17 cellular contexts compared by ENCODE assay signal in genomic region chr13:42762917-42763316, GRCh38. TPM values are rescaled to one million over a fixed set of nuclear protein-coding genes. Genes with fewer than 3 reads are reported as not detected.
DNase-seq lines count a peak whose midpoint lies in the region; ATAC-seq, FAIRE-seq and TF ChIP-seq lines count a peak whose summit lies in the region.
"Had no signal": no experiment of that assay in that cellular context is flagged by ENCODE, and none has a peak within 500 bp of the region (broad histone marks: within the 10 kb centered on the region; RNA-seq: fewer than 3 reads in every experiment).

No MANE protein-coding gene starts in this region.

- in situ Hi-C loops in K562 (cut with MboI): no loop called here

- DNase-seq in AG04450 (ENCODE audit: low read depth, low spot score) (peak; percentile 57), HFFc6 (peak; percentile 79), K562 (ENCODE audit: extremely low read depth in 1 of 4, low spot score in 3 of 4) (no peak), kidney glomerular epithelial cell (lab: John Stamatoyannopoulos, UW) (peak; percentile 2), T-cell (no peak), ureter (ENCODE audit: low spot score) (no peak), WERI-Rb-1 (no peak)
- DNase-seq: activated CD4-positive, alpha-beta memory T cell treated with anti-CD3 and anti-CD28 coated beads for 36 hours; activated naive CD4-positive, alpha-beta T cell treated with anti-CD3 and anti-CD28 coated beads, Interleukin-2, amount 10 ng/mL, durations not matched to agents 7 days and 5 days; CD4-positive, alpha-beta memory T cell had no signal

- no TSS peak for BruUV-seq in K562 (replicated peaks; lab: Mats Ljungman, UMichigan)

- H3K9me3 Mint-ChIP-seq in HFFc6 (no peaks in the 10 kb centered on the region), T-cell (no peaks in the 10 kb centered on the region)
- H3K9me3 Mint-ChIP-seq: activated CD4-positive, alpha-beta memory T cell treated with anti-CD3 and anti-CD28 coated beads for 36 hours; activated naive CD4-positive, alpha-beta T cell treated with anti-CD3 and anti-CD28 coated beads, Interleukin-2, amount 10 ng/mL, durations not matched to agents 7 days and 5 days; CD4-positive, alpha-beta memory T cell had no signal

- no peak for TF ChIP-seq EP300 in K562 (IDR thresholded peaks at IDR 0.05; ENCODE audit: low read length)

- H3K9me3 ChIP-seq in AG04450 (ENCODE audit: control insufficient read depth, insufficient read depth, low read length) (no peaks in the 10 kb centered on the region), K562 (replicated peaks; ENCODE audit: control insufficient read depth, insufficient read depth, low read depth, low read length) (no peaks in the 10 kb centered on the region), WERI-Rb-1 (ENCODE audit: severe bottlenecking) (no peaks in the 10 kb centered on the region)
- H3K9me3 ChIP-seq: tibial nerve had no signal

- H3K4me1 Mint-ChIP-seq in HFFc6 (ENCODE audit: low read depth): peaks cover 16% of the 10 kb centered on the region
- no peaks in the 10 kb centered on the region for H3K4me1 Mint-ChIP-seq in T-cell
- H3K4me1 Mint-ChIP-seq: activated naive CD4-positive, alpha-beta T cell treated with anti-CD3 and anti-CD28 coated beads, Interleukin-2, amount 10 ng/mL, durations not matched to agents 7 days and 5 days; CD4-positive, alpha-beta memory T cell had no signal

- H3K4me2 ChIP-seq in K562 (ENCODE audit: insufficient read depth, low read length): no peak overlapping the region
- H3K4me2 ChIP-seq: KMS-11 had no signal

- no peaks in the 10 kb centered on the region for H3K9me1 ChIP-seq in K562 (ENCODE audit: control insufficient read depth, insufficient read depth, low read length)

- H4K20me1 ChIP-seq in K562 (replicated peaks; ENCODE audit: control insufficient read depth, insufficient read depth, low read length): no peaks in the 10 kb centered on the region

- no peak for FAIRE-seq in K562 (lab: Jason Lieb, UNC)

- H3K36me3 ChIP-seq in K562 (ENCODE audit: control insufficient read depth, insufficient read depth, low read length) (no peaks in the 10 kb centered on the region), WERI-Rb-1 (no peaks in the 10 kb centered on the region)
- H3K36me3 ChIP-seq: tibial nerve had no signal

- H3K27ac Mint-ChIP-seq in HFFc6 (peak overlapping the region; percentile 79), T-cell (no peak overlapping the region)
- H3K27ac Mint-ChIP-seq: activated CD4-positive, alpha-beta memory T cell treated with anti-CD3 and anti-CD28 coated beads for 36 hours; activated naive CD4-positive, alpha-beta T cell treated with anti-CD3 and anti-CD28 coated beads, Interleukin-2, amount 10 ng/mL, durations not matched to agents 7 days and 5 days; CD4-positive, alpha-beta memory T cell had no signal

- no peaks in the 10 kb centered on the region for H3K79me2 ChIP-seq in K562 (ENCODE audit: control insufficient read depth, insufficient read depth, low read length)

- TF ChIP-seq POLR2A in K562 (conservative IDR thresholded peaks at IDR 0.05): no peak

- H3K27me3 ChIP-seq in AG04450 (ENCODE audit: control insufficient read depth, insufficient read depth, low read length) (no peaks in the 10 kb centered on the region), K562 (ENCODE audit: control insufficient read depth in 2 of 2, insufficient read depth in 2 of 2, low read length in 2 of 2) (no peaks in the 10 kb centered on the region), WERI-Rb-1 (ENCODE audit: insufficient read depth, low read depth, severe bottlenecking) (no peaks in the 10 kb centered on the region)
- H3K27me3 ChIP-seq: tibial nerve had no signal

- TF ChIP-seq RAD21 in K562 (CRISPR knock-in tag; conservative IDR thresholded peaks at IDR 0.05 in 1 of 2, IDR thresholded peaks at IDR 0.05 in 1 of 2): no peak

- TF ChIP-seq CTCF in AG04450 (IDR thresholded peaks at IDR 0.05; ENCODE audit: low read depth, low read length) (no peak), HFFc6 (IDR thresholded peaks at IDR 0.05) (no peak), K562 (IDR thresholded peaks at IDR 0.05 in 2 of 3, conservative IDR thresholded peaks at IDR 0.05 in 1 of 3; ENCODE audit: insufficient read depth in 2 of 3, low read depth in 1 of 3, low read length in 3 of 3) (no peak), WERI-Rb-1 (IDR thresholded peaks at IDR 0.05; ENCODE audit: low read depth, low read length) (no peak)

- WGBS in K562 (ENCODE audit: insufficient coverage, low coverage, missing lambda C conversion rate): 0% methylated on average over 2 of the region's 2 CpGs

- no peak overlapping the region for H3K27ac ChIP-seq in AG04450 (ENCODE audit: low read depth, low read length)
- H3K27ac ChIP-seq in K562 (ENCODE audit: extremely low read depth, low read depth, low read length): no peak overlapping the region
- H3K27ac ChIP-seq in WERI-Rb-1: no peak overlapping the region
- H3K27ac ChIP-seq: KMS-11, tibial nerve had no signal

- H3K4me3 ChIP-seq in AG04450 (ENCODE audit: low read depth, low read length) (no peak overlapping the region), K562 (no peak overlapping the region), WERI-Rb-1 (ENCODE audit: low read depth, low read length) (no peak overlapping the region)
- H3K4me3 ChIP-seq: tibial nerve had no signal

- H3K36me3 Mint-ChIP-seq in HFFc6 (ENCODE audit: low read depth) (no peaks in the 10 kb centered on the region), T-cell (no peaks in the 10 kb centered on the region)
- H3K36me3 Mint-ChIP-seq: activated CD4-positive, alpha-beta memory T cell treated with anti-CD3 and anti-CD28 coated beads for 36 hours; activated naive CD4-positive, alpha-beta T cell treated with anti-CD3 and anti-CD28 coated beads, Interleukin-2, amount 10 ng/mL, durations not matched to agents 7 days and 5 days; CD4-positive, alpha-beta memory T cell had no signal

- peaks cover 9% of the 10 kb centered on the region for H3K27me3 Mint-ChIP-seq in HFFc6 (ENCODE audit: insufficient read depth)
- H3K27me3 Mint-ChIP-seq in T-cell: peaks cover 11 to 22% of the 10 kb centered on the region in 2 donors

- H3K9ac ChIP-seq in K562 (ENCODE audit: insufficient read depth in 1 of 2, low read depth in 2 of 2, low read length in 2 of 2): no peak overlapping the region
- H3K9ac ChIP-seq: KMS-11 had no signal

- H2AFZ ChIP-seq in K562 (ENCODE audit: low read depth, low read length): no peak overlapping the region

- CTCF ChIA-PET in AG04450 (lab: Charles Lee) (no interaction called here), K562 (lab: Yijun Ruan, JAX; ENCODE audit: low intra/inter-chr PET ratio) (no interaction called here), T-cell (lab: Charles Lee) (no interaction called here)

- no peaks in the 10 kb centered on the region for H3K4me1 ChIP-seq in K562 (replicated peaks in 1 of 2; ENCODE audit: control insufficient read depth in 2 of 2, insufficient read depth in 2 of 2, low read length in 2 of 2)

- no peak overlapping the region for H3K4me3 Mint-ChIP-seq in HFFc6
- no peak overlapping the region for H3K4me3 Mint-ChIP-seq in T-cell
- H3K4me3 Mint-ChIP-seq: activated CD4-positive, alpha-beta memory T cell treated with anti-CD3 and anti-CD28 coated beads for 36 hours; activated naive CD4-positive, alpha-beta T cell treated with anti-CD3 and anti-CD28 coated beads, Interleukin-2, amount 10 ng/mL, durations not matched to agents 7 days and 5 days; CD4-positive, alpha-beta memory T cell had no signal

- no peak for ATAC-seq in K562
- no peak for ATAC-seq in HG02588 (IDR thresholded peaks at IDR 0.05; ENCODE audit: unreplicated experiment)
- no peak for ATAC-seq in T-cell (replicated peaks in 1 of 4)
- ATAC-seq: HCT116, sciatic nerve had no signal

- intact Hi-C loops in K562 (cut with micrococcal nuclease): no loop called here

- POLR2A ChIA-PET in AG04450 (lab: Yijun Ruan, JAX) (interaction anchor here (0.7 kb wide), 1 partner anchor 261 kb away, joined by 3 read pairs; the partner anchor contains the start of gene DNAJC15), K562 (lab: Yijun Ruan, JAX) (interaction anchor here (1.0 kb wide), 1 partner anchor 13 kb away, joined by 3 read pairs; no protein-coding TSS in a partner anchor), T-cell (lab: Charles Lee) (no interaction called here)

TF ChIP-seq in K562, 482 proteins besides CTCF, POLR2A, EP300 and RAD21 (continues in another document):
- TF ChIP-seq ATF1 (CRISPR knock-in tag; IDR thresholded peaks at IDR 0.05): no peak
- 0 out of 2 replicates have a peak, but pooled peaks have one; percentile 19 for TF ChIP-seq ATF1 (tag; IDR thresholded peaks at IDR 0.05)
- TF ChIP-seq CGGBP1 (CRISPR knock-in tag; IDR thresholded peaks at IDR 0.05): no peak
- no peak for TF ChIP-seq PHB2 (IDR thresholded peaks at IDR 0.05; ENCODE audit: low read depth)

RNA-seq across cellular contexts. Expression of gene FAM216B, which starts 18.5 kb away (rescaled TPM):
- 0.02 TPM in 2 replicates for polyA plus RNA-seq in AG04450 (2011; rRNA removed)
- 0.09 TPM in 1 of 2 replicates, not detected in the other for polyA minus RNA-seq in AG04450 (2011; rRNA and poly(A)+ RNA removed)
- total RNA-seq in HFFc6 (2021; fragmentation: NEBNext Ultra II Directional; extraction: Animal tissue kit (Norgen Biotek cat#: 25700)): not detected
- total RNA-seq in K562 (2011; cell fraction: chromatin; rRNA removed; ENCODE audit: low replicate concordance): not detected in 2 replicates
- total RNA-seq in K562 (2011; cell fraction: nucleolus; rRNA removed): not detected in 2 replicates
- total RNA-seq in K562 (2011; cell fraction: nucleoplasm; rRNA removed): not detected in 2 replicates
- total RNA-seq in K562 (2014; rRNA removed): not detected in 2 replicates
- not detected in 2 replicates for total RNA-seq in K562 (2014; rRNA removed; fragmentation: Illumina TruSeq; extraction: Trizol)
- not detected in 2 replicates for total RNA-seq in K562 (2015; rRNA removed; fragmentation: Illumina TruSeq; extraction: Trizol)
- not detected in 2 replicates for total RNA-seq in K562 (2021)
- not detected in 2 replicates for polyA plus RNA-seq in K562 (2011; rRNA removed)
- polyA plus RNA-seq in K562 (2011; cell fraction: cytosol; rRNA removed): not detected in 2 replicates
- not detected in 2 replicates for polyA plus RNA-seq in K562 (2011; cell fraction: nucleus; rRNA removed)
- polyA plus RNA-seq in K562 (2012): not detected in 2 replicates
- not detected in 2 replicates for polyA plus RNA-seq in K562 (2014; fragmentation: Illumina TruSeq; extraction: Trizol)
- not detected for polyA plus RNA-seq in K562 (2014; fragmentation: Nextera tagmentation; extraction: Ambion mirVana)
- not detected in 2 replicates for polyA plus RNA-seq in K562 (2014; rRNA removed)
- polyA minus RNA-seq in K562 (2011; rRNA and poly(A)+ RNA removed): not detected in 2 replicates
- not detected in 2 replicates for polyA minus RNA-seq in K562 (2011; cell fraction: cytosol; rRNA and poly(A)+ RNA removed)
- not detected in 2 replicates for polyA minus RNA-seq in K562 (2011; cell fraction: nucleus; rRNA and poly(A)+ RNA removed)
- not detected for total RNA-seq in T-cell
- total RNA-seq in ureter: not detected
- total RNA-seq: activated CD4-positive, alpha-beta memory T cell treated with anti-CD3 and anti-CD28 coated beads for 36 hours; CD4-positive, alpha-beta memory T cell; dermis microvascular lymphatic vessel endothelial cell; mononuclear cell; sciatic nerve; tibial nerve had no signal
- polyA plus RNA-seq: CD4-positive, alpha-beta memory T cell had no signal

Comparison
In these comparisons a context has a peak if more than half of its experiments do, and no peak if none do; other contexts are left out.
1. DNase-seq: peak in AG04450 (single experiment), HFFc6 (single experiment) and kidney glomerular epithelial cell (single experiment); none in K562 (0 of 4), T-cell (0 of 34), ureter (single experiment) and WERI-Rb-1 (single experiment).
2. POLR2A ChIA-PET loops: an anchor here in AG04450 (0.7 kb wide) and K562 (1.0 kb wide); none called in T-cell.